10 cellular contexts compared by ENCODE assay signal in genomic region chr5:113123563-113123962, GRCh38.
DNase-seq lines count a peak whose midpoint lies in the region; ATAC-seq and TF ChIP-seq lines count a peak whose summit lies in the region.
"Had no signal": no experiment of that assay in that cellular context is flagged by ENCODE, and none has a peak within 500 bp of the region (broad histone marks: within the 10 kb centered on the region; RNA-seq: fewer than 3 reads in every experiment).

No MANE protein-coding gene starts in this region.

- H3K4me3 Mint-ChIP-seq in neural crest cell (no peak overlapping the region), natural killer cell (no peak overlapping the region)

- H3K4me1 Mint-ChIP-seq in neural crest cell (peaks cover 9% of the 10 kb centered on the region), natural killer cell (no peaks in the 10 kb centered on the region)

- H3K27me3 Mint-ChIP-seq in neural crest cell (ENCODE audit: low read depth) (no peaks in the 10 kb centered on the region), natural killer cell (ENCODE audit: low read depth in 2 of 2) (peaks cover 20 to 42% of the 10 kb centered on the region in 2 donors)

- peak; percentile 45 for TF ChIP-seq CTCF in neural crest cell (conservative IDR thresholded peaks at IDR 0.05)
- no peak for TF ChIP-seq CTCF in natural killer cell (IDR thresholded peaks at IDR 0.05)

- DNase-seq in NCI-H446 (lab: John Stamatoyannopoulos, UW) (peak; percentile 11 to 28), NCI-H446 treated with DMSO at 0.1 percent for 48 hours (lab: John Stamatoyannopoulos, UW) (no peak), NAMALWA (ENCODE audit: low spot score) (peak; percentile 31), dermis blood vessel endothelial cell (peak; percentile 47), neural crest cell (ENCODE audit: low read depth, low spot score) (no peak), OCI-M2 (lab: John Stamatoyannopoulos, UW; ENCODE audit: unreplicated experiment) (no peak), natural killer cell (no peak), GF-D8 (lab: John Stamatoyannopoulos, UW) (no peak)
- DNase-seq: activated CD4-positive, alpha-beta T cell treated with anti-CD3 and anti-CD28 coated beads for 1 hour; PC-9 had no signal

- intact Hi-C loops in natural killer cell (cut with micrococcal nuclease): no loop called here

- H3K27ac Mint-ChIP-seq in neural crest cell (ENCODE audit: unreplicated experiment) (no peak overlapping the region), natural killer cell (no peak overlapping the region)

- peaks cover 3% of the 10 kb centered on the region for H3K36me3 Mint-ChIP-seq in neural crest cell (ENCODE audit: low read depth)
- H3K36me3 Mint-ChIP-seq in natural killer cell: no peaks in the 10 kb centered on the region

- no peak for ATAC-seq in natural killer cell

- H3K9me3 Mint-ChIP-seq in neural crest cell: peaks cover 5% of the 10 kb centered on the region
- peaks cover 0 to 3% of the 10 kb centered on the region in 2 donors for H3K9me3 Mint-ChIP-seq in natural killer cell

Comparison
In these comparisons a context has a peak if more than half of its experiments do, and no peak if none do; other contexts are left out.
1. DNase-seq: peak in NCI-H446 (2 of 2), NAMALWA (single experiment) and dermis blood vessel endothelial cell (single experiment); none in NCI-H446 treated with DMSO at 0.1 percent for 48 hours (single experiment), neural crest cell (single experiment), OCI-M2 (single experiment), natural killer cell (single experiment) and GF-D8 (single experiment).